ENCODE assay signal across 9 cellular contexts in the genomic region with DNA sequence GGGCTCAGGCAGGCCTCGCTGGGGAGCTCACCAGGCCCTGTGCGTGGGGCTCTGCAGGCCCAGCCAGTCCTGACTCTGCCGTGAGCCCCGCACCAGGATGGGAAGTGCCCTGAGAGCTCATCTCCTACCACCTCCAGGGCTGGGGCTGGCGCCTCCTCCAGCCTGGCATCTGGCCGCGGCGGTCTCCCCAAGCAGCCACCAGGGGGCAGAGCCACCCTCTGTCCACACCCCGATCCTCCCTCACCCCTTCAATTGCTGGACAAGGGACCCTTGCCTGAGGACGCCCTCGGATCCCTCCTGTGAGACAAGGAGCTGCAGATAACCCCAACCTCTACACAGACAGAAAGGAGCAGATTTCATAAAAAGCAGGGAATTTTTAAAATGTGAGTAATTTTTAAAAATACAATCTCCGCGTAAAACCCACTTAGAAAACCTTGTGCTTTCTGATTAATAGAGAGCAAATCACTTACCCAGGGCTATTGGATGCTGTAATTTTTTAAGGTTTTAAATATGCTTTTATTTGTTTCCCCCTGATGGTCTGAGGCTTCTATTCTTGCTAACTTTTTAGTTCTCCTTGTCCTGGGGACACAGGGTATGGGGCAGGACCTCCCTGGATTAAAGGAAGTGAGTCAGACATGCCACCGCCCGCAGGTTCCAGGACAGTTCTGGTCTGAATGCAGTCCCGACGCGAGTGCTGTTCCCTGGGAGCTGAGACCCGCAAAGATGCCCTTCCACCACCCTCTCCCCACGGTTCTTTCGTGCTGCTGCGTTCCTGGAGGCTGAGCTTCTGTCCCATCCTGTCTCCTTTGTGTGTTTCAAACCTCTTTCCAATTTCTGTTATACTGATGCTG. TPM values are rescaled to one million over a fixed set of nuclear protein-coding genes. Genes with fewer than 3 reads are reported as not detected.
DNase-seq lines count a peak whose midpoint lies in the region; ATAC-seq lines count a peak whose summit lies in the region.
"Had no signal": no experiment of that assay in that cellular context is flagged by ENCODE, and none has a peak within 500 bp of the region (broad histone marks: within the 10 kb centered on the region; RNA-seq: fewer than 3 reads in every experiment).

No MANE protein-coding gene starts in this region.

- H3K4me1 Mint-ChIP-seq in CD4-positive, CD25-positive, alpha-beta regulatory T cell: peaks cover 0 to 11% (median 6%) of the 10 kb centered on the region in 4 donors
- peaks cover 26% of the 10 kb centered on the region for H3K4me1 Mint-ChIP-seq in stimulated activated effector memory CD8-positive, alpha-beta T cell treated with anti-CD3 and anti-CD28 coated beads, Interleukin-12 subunit alpha, Interleukin-12 subunit beta, amount 100 ng/mL, for 72 hours

- H3K27ac ChIP-seq in CD4-positive, CD25-positive, alpha-beta regulatory T cell (ENCODE audit: insufficient read depth, low read length, poor library complexity, severe bottlenecking): no peak overlapping the region
- H3K27ac ChIP-seq in mesendoderm (ENCODE audit: low read depth, low read length): no peak overlapping the region

- no peak overlapping the region for H3K18ac ChIP-seq in mesendoderm (ENCODE audit: low read length)

- H4K8ac ChIP-seq in mesendoderm (ENCODE audit: low read depth, low read length): no peak overlapping the region

- H3K27me3 ChIP-seq in CD4-positive, CD25-positive, alpha-beta regulatory T cell (ENCODE audit: control insufficient read depth, insufficient read depth, low read length): no peaks in the 10 kb centered on the region
- H3K27me3 ChIP-seq in mesendoderm (ENCODE audit: insufficient read depth, low read length, poor library complexity): no peaks in the 10 kb centered on the region

- peaks cover 0 to 1% (median 0%) of the 10 kb centered on the region in 7 donors for H3K9me3 Mint-ChIP-seq in CD4-positive, CD25-positive, alpha-beta regulatory T cell
- H3K9me3 Mint-ChIP-seq in stimulated activated effector memory CD8-positive, alpha-beta T cell treated with anti-CD3 and anti-CD28 coated beads, Interleukin-12 subunit alpha, Interleukin-12 subunit beta, amount 100 ng/mL, for 72 hours: no peaks in the 10 kb centered on the region
- H3K9me3 Mint-ChIP-seq: IgD-negative memory B cell had no signal

- H2BK120ac ChIP-seq in mesendoderm (ENCODE audit: low read depth, low read length): no peak overlapping the region

- H3K9ac ChIP-seq in mesendoderm (ENCODE audit: low read length): no peak overlapping the region

- DNase-seq in CD4-positive, CD25-positive, alpha-beta regulatory T cell: peak in 2 of 3 donors; percentile 36 to 46
- DNase-seq in NCI-H2227 (lab: John Stamatoyannopoulos, UW; ENCODE audit: unreplicated experiment): peak; percentile 61
- DNase-seq in activated CD4-positive, alpha-beta T cell treated with anti-CD3 and anti-CD28 coated beads for 48 hours: peak; percentile 74
- DNase-seq in effector CD4-positive, alpha-beta T cell: peak; percentile 30
- DNase-seq in mesendoderm: peak; percentile 72
- peak; percentile 49 to 72 for DNase-seq in stimulated activated effector memory CD8-positive, alpha-beta T cell treated with anti-CD3 and anti-CD28 coated beads, Interleukin-12 subunit alpha, Interleukin-12 subunit beta, amount 100 ng/mL, for 72 hours (ENCODE audit: low spot score in 2 of 2)

- no peak overlapping the region for H3K4me2 ChIP-seq in mesendoderm (ENCODE audit: low read length)

- H2AK5ac ChIP-seq in mesendoderm (ENCODE audit: low read length): no peak overlapping the region

- H3K56ac ChIP-seq in mesendoderm (ENCODE audit: low read length): peak overlapping the region; percentile 0

- no peaks in the 10 kb centered on the region for H3K79me1 ChIP-seq in mesendoderm (ENCODE audit: low read length)

- H4K5ac ChIP-seq in mesendoderm (ENCODE audit: low read length): no peak overlapping the region

- H3K4me3 ChIP-seq in CD4-positive, CD25-positive, alpha-beta regulatory T cell (ENCODE audit: low read depth, low read length): no peak overlapping the region
- no peak overlapping the region for H3K4me3 ChIP-seq in mesendoderm (ENCODE audit: low read length)

- H3K36me3 ChIP-seq in CD4-positive, CD25-positive, alpha-beta regulatory T cell (ENCODE audit: control insufficient read depth, insufficient read depth, low read length): no peaks in the 10 kb centered on the region
- no peaks in the 10 kb centered on the region for H3K36me3 ChIP-seq in mesendoderm (ENCODE audit: control insufficient read depth, insufficient read depth, low read length)

- ATAC-seq in CD4-positive, CD25-positive, alpha-beta regulatory T cell (ENCODE audit: low read depth in 2 of 2): no peak
- peak; percentile 72 for ATAC-seq in GM21515 (IDR thresholded peaks at IDR 0.05; ENCODE audit: unreplicated experiment)
- peak; percentile 61 for ATAC-seq in stimulated activated effector memory CD8-positive, alpha-beta T cell treated with anti-CD3 and anti-CD28 coated beads, Interleukin-12 subunit alpha, Interleukin-12 subunit beta, amount 100 ng/mL, for 72 hours
- ATAC-seq in HG02588 (IDR thresholded peaks at IDR 0.05; ENCODE audit: unreplicated experiment): no peak

- no CpG with 5 or more reads among the region's 22 CpGs for whole genome bisulfite sequencing in mesendoderm (ENCODE audit: extremely low coverage, insufficient coverage, low lambda C conversion rate)

- no peak overlapping the region for H3K27ac Mint-ChIP-seq in CD4-positive, CD25-positive, alpha-beta regulatory T cell
- H3K27ac Mint-ChIP-seq in stimulated activated effector memory CD8-positive, alpha-beta T cell treated with anti-CD3 and anti-CD28 coated beads, Interleukin-12 subunit alpha, Interleukin-12 subunit beta, amount 100 ng/mL, for 72 hours: no peak overlapping the region

- no peak overlapping the region for H2BK15ac ChIP-seq in mesendoderm (replicated peaks; ENCODE audit: low read depth)

- H3K4me1 ChIP-seq in CD4-positive, CD25-positive, alpha-beta regulatory T cell (ENCODE audit: control insufficient read depth, insufficient read depth, low read length, poor library complexity, severe bottlenecking): no peaks in the 10 kb centered on the region
- peaks cover 3% of the 10 kb centered on the region for H3K4me1 ChIP-seq in mesendoderm (ENCODE audit: control insufficient read depth, low read depth, low read length)

- no peaks in the 10 kb centered on the region for H3K36me3 Mint-ChIP-seq in CD4-positive, CD25-positive, alpha-beta regulatory T cell
- no peaks in the 10 kb centered on the region for H3K36me3 Mint-ChIP-seq in stimulated activated effector memory CD8-positive, alpha-beta T cell treated with anti-CD3 and anti-CD28 coated beads, Interleukin-12 subunit alpha, Interleukin-12 subunit beta, amount 100 ng/mL, for 72 hours
- H3K36me3 Mint-ChIP-seq: IgD-negative memory B cell had no signal

- H3K23ac ChIP-seq in mesendoderm (ENCODE audit: low read length): no peak overlapping the region

- no peaks in the 10 kb centered on the region for H3K79me2 ChIP-seq in mesendoderm (ENCODE audit: control insufficient read depth, insufficient read depth, low read length)

- H3K4ac ChIP-seq in mesendoderm (ENCODE audit: low read depth, low read length): no peak overlapping the region

- H3K27me3 Mint-ChIP-seq in CD4-positive, CD25-positive, alpha-beta regulatory T cell: no peaks in the 10 kb centered on the region

- H2BK5ac ChIP-seq in mesendoderm (ENCODE audit: low read length): no peak overlapping the region

- H3K4me3 Mint-ChIP-seq in CD4-positive, CD25-positive, alpha-beta regulatory T cell: no peak overlapping the region
- no peak overlapping the region for H3K4me3 Mint-ChIP-seq in stimulated activated effector memory CD8-positive, alpha-beta T cell treated with anti-CD3 and anti-CD28 coated beads, Interleukin-12 subunit alpha, Interleukin-12 subunit beta, amount 100 ng/mL, for 72 hours
- H3K4me3 Mint-ChIP-seq: IgD-negative memory B cell had no signal

- H3K9me3 ChIP-seq in CD4-positive, CD25-positive, alpha-beta regulatory T cell (ENCODE audit: control insufficient read depth in 2 of 2, low read length in 2 of 2): no peaks in the 10 kb centered on the region

RNA-seq across cellular contexts. Expression of a gene that starts 52.3 kb away (rescaled TPM):
- total RNA-seq in CD4-positive, CD25-positive, alpha-beta regulatory T cell: not detected
- 1 to 10 TPM; 1.3 to 3.8 (median 1.4) TPM for polyA plus RNA-seq in CD4-positive, CD25-positive, alpha-beta regulatory T cell
- polyA plus RNA-seq in mesendoderm (2013, experiment 1 of 2): 3.0 TPM
- 2.8 TPM for polyA plus RNA-seq in mesendoderm (2013, experiment 2 of 2)
- polyA plus RNA-seq: IgD-negative memory B cell had no signal

Comparison
In these comparisons a context has a peak if more than half of its experiments do, and no peak if none do; other contexts are left out.
1. ATAC-seq: peak in GM21515 (single experiment) and stimulated activated effector memory CD8-positive, alpha-beta T cell treated with anti-CD3 and anti-CD28 coated beads, Interleukin-12 subunit alpha, Interleukin-12 subunit beta, amount 100 ng/mL, for 72 hours (single experiment); none in CD4-positive, CD25-positive, alpha-beta regulatory T cell (0 of 2) and HG02588 (single experiment).
2. Peak in every context shown above with its lines, with median percentiles within 50 percentile points of each other: DNase-seq.